ENCODE assay signal across 1 cellular context in the genomic region with DNA sequence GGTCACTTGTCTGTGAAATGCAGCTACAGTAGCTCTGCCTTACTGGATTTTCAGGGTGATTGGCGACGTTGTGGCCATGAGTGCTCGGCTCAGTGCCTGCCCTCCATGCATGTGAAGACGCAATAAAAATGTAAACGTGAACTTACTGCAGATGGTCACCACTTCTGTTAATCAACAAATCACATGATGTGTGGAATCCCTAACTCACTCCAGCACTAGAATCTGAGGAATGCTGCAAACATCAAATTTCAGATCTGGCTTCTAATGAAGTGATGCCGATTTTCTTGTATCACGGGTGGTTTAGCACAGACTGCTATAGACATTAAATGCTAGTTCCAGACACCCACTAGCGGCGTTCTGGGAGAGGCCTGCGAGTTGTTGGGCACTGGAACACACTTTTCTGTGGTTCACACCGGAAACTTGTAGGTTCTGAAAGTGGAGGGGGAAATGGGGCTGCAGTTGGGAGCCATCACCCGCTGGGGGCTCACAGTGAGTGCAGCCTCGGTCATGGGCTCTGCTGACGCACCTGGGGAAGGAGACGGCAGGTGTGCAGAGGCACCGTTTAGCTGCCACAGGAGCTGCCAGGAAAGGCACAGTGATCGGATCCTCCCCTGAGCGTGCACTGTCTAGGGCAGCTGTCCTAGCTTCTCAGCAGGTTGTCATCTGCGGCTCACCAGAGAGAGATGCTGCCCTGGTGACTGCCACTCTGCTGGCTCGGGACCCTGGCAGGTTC.
TF ChIP-seq lines count a peak whose summit lies in the region.

No MANE protein-coding gene starts in this region.

TF ChIP-seq in GM12878, 131 proteins besides CTCF, POLR2A, EP300 and RAD21:
- TF ChIP-seq SMARCA5 (IDR thresholded peaks at IDR 0.05): no peak
- no peak for TF ChIP-seq BACH1 (IDR thresholded peaks at IDR 0.05; ENCODE audit: borderline replicate concordance)
- no peak for TF ChIP-seq ETV6 (conservative IDR thresholded peaks at IDR 0.05 in 1 of 2, IDR thresholded peaks at IDR 0.05 in 1 of 2; ENCODE audit: borderline replicate concordance in 1 of 2, low read depth in 1 of 2)
- no peak for TF ChIP-seq NFXL1 (IDR thresholded peaks at IDR 0.05; ENCODE audit: borderline replicate concordance)
- TF ChIP-seq TCF12 (IDR thresholded peaks at IDR 0.05; ENCODE audit: low read depth, low read length): no peak
- TF ChIP-seq NFYA (IDR thresholded peaks at IDR 0.05; ENCODE audit: borderline replicate concordance, low read depth, low read length): no peak
- no peak for TF ChIP-seq CREB1 (IDR thresholded peaks at IDR 0.05; ENCODE audit: low read depth)
- TF ChIP-seq ZNF24 (IDR thresholded peaks at IDR 0.05): no peak
TF ChIP-seq in GM12878: peak in this region for 0.
